ENCODE assay signal across 8 cellular contexts in genomic region chr2:168327328-168327727, GRCh38.
"Had no signal": no experiment of that assay in that cellular context is flagged by ENCODE, and none has a peak within 500 bp of the region (broad histone marks: within the 10 kb centered on the region; RNA-seq: fewer than 3 reads in every experiment).

No MANE protein-coding gene starts in this region.

- H3K36me3 ChIP-seq: HAP-1 had no signal

- H3K9me3 ChIP-seq: HAP-1 had no signal

- H3K27ac ChIP-seq: GM23248, KMS-11 had no signal

- H3K4me1 ChIP-seq: HAP-1 had no signal

- H3K4me1 Mint-ChIP-seq: IgD-negative memory B cell had no signal

- H3K9ac ChIP-seq: GM23248, KMS-11 had no signal

- H3K27ac Mint-ChIP-seq: IgD-negative memory B cell had no signal

- H3K4me2 ChIP-seq: KMS-11 had no signal

- DNase-seq: GM23248, GOT3, H7, Kasumi-1, KBM-7 had no signal

- H2AFZ ChIP-seq: GM23248 had no signal

- H3K4me3 ChIP-seq: GM23248, HAP-1 had no signal

- H3K4me3 Mint-ChIP-seq: IgD-negative memory B cell had no signal
